In genomic region chr19:49884109-49884508, GRCh38 we compare ENCODE assay signal across 23 cellular contexts. TPM values are rescaled to one million over a fixed set of nuclear protein-coding genes. Genes with fewer than 3 reads are reported as not detected.
DNase-seq lines count a peak whose midpoint lies in the region; ATAC-seq, FAIRE-seq and TF ChIP-seq lines count a peak whose summit lies in the region.
"Had no signal": no experiment of that assay in that cellular context is flagged by ENCODE, and none has a peak within 500 bp of the region (broad histone marks: within the 10 kb centered on the region; RNA-seq: fewer than 3 reads in every experiment).

No MANE protein-coding gene starts in this region.

- H3K9me2 ChIP-seq in PC-3 (replicated peaks; ENCODE audit: low read length): no peaks in the 10 kb centered on the region

- intact Hi-C loops in PC-3 (cut with micrococcal nuclease): no loop called here
- intact Hi-C loops in sciatic nerve (cut with DNase I): no loop called here

- no peaks in the 10 kb centered on the region for H3K9me3 Mint-ChIP-seq in endothelial cell (ENCODE audit: unreplicated experiment)
- H3K9me3 Mint-ChIP-seq: CD8-positive, alpha-beta memory T cell had no signal

- FAIRE-seq in RCC 7860 (lab: Jason Lieb, UNC): no peak
- FAIRE-seq: GM12892 had no signal

- TF ChIP-seq CTCF in PC-3 (conservative IDR thresholded peaks at IDR 0.05; ENCODE audit: low read depth, low read length) (no peak), endothelial cell (IDR thresholded peaks at IDR 0.05; ENCODE audit: unreplicated experiment) (no peak), gastroesophageal sphincter (IDR thresholded peaks at IDR 0.05) (no peak)

- peaks cover 3% of the 10 kb centered on the region for H3K79me2 ChIP-seq in PC-3 (ENCODE audit: low read length)

- ATAC-seq in PC-3 (no peak), sciatic nerve (no peak), HG03135 (IDR thresholded peaks at IDR 0.05; ENCODE audit: unreplicated experiment) (no peak), gastroesophageal sphincter (no peak)

- no peak for TF ChIP-seq EP300 in gastroesophageal sphincter (IDR thresholded peaks at IDR 0.05)

- H3K4me1 ChIP-seq in PC-3 (ENCODE audit: insufficient read depth, low read length): peaks cover 14% of the 10 kb centered on the region
- H3K4me1 ChIP-seq in gastroesophageal sphincter: peaks cover 0 to 14% (median 2%) of the 10 kb centered on the region in 3 donors

- peaks cover 26% of the 10 kb centered on the region for H3K36me3 ChIP-seq in PC-3 (ENCODE audit: low read depth, low read length)
- H3K36me3 ChIP-seq in gastroesophageal sphincter: peaks cover 0 to 100% of the 10 kb centered on the region in 2 donors

- no TSS peak for BruUV-seq in PC-3 (replicated peaks; lab: Mats Ljungman, UMichigan)

- H3K4me2 ChIP-seq in PC-3 (ENCODE audit: low read length): no peak overlapping the region
- H3K4me2 ChIP-seq: KMS-11 had no signal

- H3K9me3 ChIP-seq in PC-3 (ENCODE audit: low read length): no peaks in the 10 kb centered on the region
- H3K9me3 ChIP-seq in gastroesophageal sphincter: peaks cover 0 to 4% (median 0%) of the 10 kb centered on the region in 3 donors

- no peak overlapping the region for H2AFZ ChIP-seq in PC-3 (ENCODE audit: low read length)

- TF ChIP-seq POLR2A in gastroesophageal sphincter (IDR thresholded peaks at IDR 0.05): no peak

- no CpG with 5 or more reads among the region's 18 CpGs for WGBS in gastroesophageal sphincter (ENCODE audit: low coverage in 1 of 2), 2 donors

- no peak overlapping the region for H3K9ac ChIP-seq in PC-3 (ENCODE audit: low read length)
- H3K9ac ChIP-seq: KMS-11 had no signal

- H3K27me3 Mint-ChIP-seq in endothelial cell (ENCODE audit: unreplicated experiment): peaks cover 6% of the 10 kb centered on the region
- H3K27me3 Mint-ChIP-seq: CD8-positive, alpha-beta memory T cell had no signal

- peaks cover 2% of the 10 kb centered on the region for H3K4me1 Mint-ChIP-seq in endothelial cell (ENCODE audit: unreplicated experiment)

- POLR2A ChIA-PET in PC-3 (lab: Charles Lee; ENCODE audit: unreplicated experiment): no interaction called here

- no peaks in the 10 kb centered on the region for H3K27me3 ChIP-seq in PC-3 (ENCODE audit: low read length)
- peaks cover under 1% of the 10 kb centered on the region for H3K27me3 ChIP-seq in gastroesophageal sphincter

- peaks cover 33% of the 10 kb centered on the region for H3K36me3 Mint-ChIP-seq in endothelial cell (ENCODE audit: low read depth, unreplicated experiment)

- DNase-seq in PC-3 (no peak), endothelial cell (ENCODE audit: low spot score) (no peak), sciatic nerve (ENCODE audit: low spot score) (peak; percentile 63), RCC 7860 (ENCODE audit: low spot score) (no peak)
- DNase-seq: Calu3; CD8-positive, alpha-beta memory T cell; DMS153; H7; NCI-H1092 treated with DMSO at 0.1 percent for 48 hours; NCI-H1436 treated with DMSO at 0.1 percent for 48 hours; NCI-H1930; NCI-H226; NCI-H510A treated with DMSO at 0.1 percent for 48 hours; NCI-H774; NK-92 treated with Interleukin-12 subunit alpha and Interleukin-12 subunit beta, amount 100 ng/mL, for 24 hours; Right ventricle myocardium superior had no signal

- no peaks in the 10 kb centered on the region for H4K20me1 ChIP-seq in PC-3 (ENCODE audit: low read length)

- CTCF ChIA-PET in PC-3 (lab: Charles Lee): no interaction called here

- no peak overlapping the region for H3K4me3 Mint-ChIP-seq in endothelial cell (ENCODE audit: unreplicated experiment)
- H3K4me3 Mint-ChIP-seq: CD8-positive, alpha-beta memory T cell had no signal

- peak overlapping the region; percentile 62 for H3K27ac ChIP-seq in PC-3 (ENCODE audit: low read length)
- no peak overlapping the region for H3K27ac ChIP-seq in gastroesophageal sphincter
- H3K27ac ChIP-seq: C4-2B, HL-60 had no signal

- H3K27ac Mint-ChIP-seq in endothelial cell (ENCODE audit: unreplicated experiment): peak overlapping the region; percentile 61

- peaks cover 3% of the 10 kb centered on the region for H3F3A ChIP-seq in PC-3 (ENCODE audit: low read length, unreplicated experiment)

- no peak overlapping the region for H3K4me3 ChIP-seq in PC-3 (ENCODE audit: low read length)
- H3K4me3 ChIP-seq in gastroesophageal sphincter: no peak overlapping the region

RNA-seq across cellular contexts. Expression of gene TBC1D17, which starts 6.6 kb away (rescaled TPM):
- total RNA-seq in PC-3 (2014; rRNA removed) (17.8 and 18.8 TPM in 2 replicates), endothelial cell (ENCODE audit: unreplicated experiment) (36.8 TPM), sciatic nerve (64.8 TPM), gastroesophageal sphincter (10 to 100 TPM; 25.1 to 41.9 (median 37.3) TPM)

RNA-seq across cellular contexts. Expression of gene AKT1S1, which starts 7.0 kb away (rescaled TPM):
- total RNA-seq in PC-3 (2014; rRNA removed) (42.3 and 61.0 TPM in 2 replicates), endothelial cell (ENCODE audit: unreplicated experiment) (48.2 TPM), sciatic nerve (36.6 TPM), gastroesophageal sphincter (10 to 100 TPM; 14.4 to 24.6 (median 19.7) TPM)

RNA-seq across cellular contexts. Expression of gene IL4I1, which starts 12.6 kb away (rescaled TPM):
- total RNA-seq in PC-3 (2014; rRNA removed): 0.29 and 2.2 TPM in 2 replicates
- total RNA-seq in endothelial cell (ENCODE audit: unreplicated experiment): 0.90 TPM
- 4.6 TPM for total RNA-seq in sciatic nerve
- total RNA-seq in gastroesophageal sphincter: 1 to 10 TPM in 1 of 4 donors, under 1 TPM in 1, not detected in 2; 0.39 to 1.2 TPM
- total RNA-seq: Right ventricle myocardium superior, SK-MEL-5 had no signal

RNA-seq across cellular contexts. Expression of gene PNKP, which starts 16.7 kb away (rescaled TPM):
- total RNA-seq in PC-3 (2014; rRNA removed) (141 and 172 TPM in 2 replicates), endothelial cell (ENCODE audit: unreplicated experiment) (96.0 TPM), sciatic nerve (66.6 TPM), gastroesophageal sphincter (10 to 100 TPM; 12.5 to 64.3 (median 29.4) TPM)

RNA-seq across cellular contexts. Expression of gene PTOV1, which starts 33.1 kb away (rescaled TPM):
- total RNA-seq in PC-3 (2014; rRNA removed) (138 and 148 TPM in 2 replicates), endothelial cell (ENCODE audit: unreplicated experiment) (231 TPM), sciatic nerve (143 TPM), gastroesophageal sphincter (10 to 100 TPM; 52.9 to 89.1 (median 60.0) TPM)
